21 cellular contexts compared by ENCODE assay signal in the genomic region with DNA sequence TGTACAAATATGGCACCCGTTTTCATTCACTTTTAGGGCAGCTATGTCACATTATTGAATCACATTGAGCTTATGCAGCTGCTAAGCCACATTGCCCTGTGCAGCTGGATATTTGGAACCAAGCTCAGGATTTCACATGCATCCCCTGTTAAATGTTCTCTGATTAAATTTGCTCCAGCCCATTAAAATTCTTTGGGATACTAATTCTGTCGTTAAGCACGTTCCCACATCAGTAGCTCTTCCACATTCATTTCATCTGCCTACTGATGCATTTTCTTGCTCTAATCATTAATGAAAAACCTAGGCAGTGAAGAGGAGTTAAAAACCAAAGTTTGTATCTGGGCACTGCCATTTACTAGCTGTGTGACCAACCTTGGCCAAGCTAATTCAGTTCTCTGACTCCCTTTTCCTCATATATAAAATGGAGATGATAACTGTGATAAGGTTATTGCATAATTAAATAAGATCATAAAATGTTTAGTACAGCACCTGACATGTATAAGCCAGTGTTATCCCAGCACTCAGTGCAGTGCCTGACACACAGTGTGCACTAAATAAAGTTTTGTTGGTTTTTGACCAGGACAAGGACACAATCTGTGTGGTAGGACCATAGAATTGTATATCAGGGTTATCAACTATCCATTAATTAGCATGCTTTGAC.
DNase-seq lines count a peak whose midpoint lies in the region; ATAC-seq and TF ChIP-seq lines count a peak whose summit lies in the region.
"Had no signal": no experiment of that assay in that cellular context is flagged by ENCODE, and none has a peak within 500 bp of the region (broad histone marks: within the 10 kb centered on the region; RNA-seq: fewer than 3 reads in every experiment).

No MANE protein-coding gene starts in this region.

- H3K4me1 Mint-ChIP-seq in CD4-positive, alpha-beta T cell (ENCODE audit: low read depth) = no peaks in the 10 kb centered on the region
- H3K4me1 Mint-ChIP-seq: B cell; CD4-positive, CD25-positive, alpha-beta regulatory T cell; CD8-positive, alpha-beta memory T cell had no signal

- no peak for TF ChIP-seq CTCF in CD4-positive, alpha-beta T cell (IDR thresholded peaks at IDR 0.05)

- H3K27ac ChIP-seq in CD4-positive, alpha-beta T cell (ENCODE audit: low read depth, low read length) = no peak overlapping the region
- H3K27ac ChIP-seq: BLaER1, C4-2B had no signal

- POLR2A ChIA-PET in CD4-positive, alpha-beta T cell (lab: Charles Lee) = no interaction called here

- ATAC-seq in CD4-positive, alpha-beta T cell (ENCODE audit: poor library complexity) = no peak
- ATAC-seq: GM12878 had no signal

- no peak overlapping the region for H3K27ac Mint-ChIP-seq in CD4-positive, alpha-beta T cell
- H3K27ac Mint-ChIP-seq: B cell; CD4-positive, CD25-positive, alpha-beta regulatory T cell; CD8-positive, alpha-beta memory T cell; HFFc6 had no signal

- peak; percentile 71 for DNase-seq in SK-N-DZ (ENCODE audit: low spot score)
- DNase-seq in kidney glomerular epithelial cell (lab: John Stamatoyannopoulos, UW) = peak; percentile 8
- peak; percentile 73 for DNase-seq in left kidney (ENCODE audit: low read depth, low spot score)
- DNase-seq in renal cortical epithelial cell (ENCODE audit: low read depth) = peak; percentile 89
- DNase-seq in stimulated activated CD4-positive, alpha-beta T cell treated with anti-CD3 and anti-CD28 coated beads, Interleukin-2, amount 100 ng/mL, for 24 hours = no peak
- no peak for DNase-seq in NCI-H2227 (lab: John Stamatoyannopoulos, UW; ENCODE audit: unreplicated experiment)
- DNase-seq in activated T-cell treated with anti-CD3 and anti-CD28 coated beads for 4 hours = no peak
- no peak for DNase-seq in CD4-positive, alpha-beta T cell
- DNase-seq: CD4-positive, CD25-positive, alpha-beta regulatory T cell; CD8-positive, alpha-beta memory T cell; DMS 273 treated with DMSO at 0.1 percent for 48 hours; DMS79; EL; GDM1; GOT3; HFFc6 had no signal

- peaks cover 25% of the 10 kb centered on the region for H3K27me3 Mint-ChIP-seq in CD4-positive, alpha-beta T cell
- H3K27me3 Mint-ChIP-seq: CD4-positive, CD25-positive, alpha-beta regulatory T cell had no signal

- H3K9me3 ChIP-seq in CD4-positive, alpha-beta T cell (ENCODE audit: control insufficient read depth, low read length) = peaks cover 10% of the 10 kb centered on the region
- H3K9me3 ChIP-seq: HAP-1 had no signal

- H3K9me3 Mint-ChIP-seq in CD4-positive, alpha-beta T cell = peaks cover 9% of the 10 kb centered on the region

- CTCF ChIA-PET in CD4-positive, alpha-beta T cell (lab: Charles Lee) = no interaction called here

- no peak overlapping the region for H3K4me3 Mint-ChIP-seq in CD4-positive, alpha-beta T cell
- H3K4me3 Mint-ChIP-seq: B cell; CD4-positive, CD25-positive, alpha-beta regulatory T cell; CD8-positive, alpha-beta memory T cell; HFFc6 had no signal

- intact Hi-C loops in CD4-positive, alpha-beta T cell (cut with DNase I, micrococcal nuclease) = no loop called here

- H3K27me3 ChIP-seq in CD4-positive, alpha-beta T cell (ENCODE audit: control insufficient read depth, insufficient read depth, low read length) = no peaks in the 10 kb centered on the region
- H3K27me3 ChIP-seq: BLaER1 had no signal

- no peaks in the 10 kb centered on the region for H3K36me3 Mint-ChIP-seq in CD4-positive, alpha-beta T cell (ENCODE audit: low read depth)
- H3K36me3 Mint-ChIP-seq: CD4-positive, CD25-positive, alpha-beta regulatory T cell; CD8-positive, alpha-beta memory T cell had no signal

Comparison
In these comparisons a context has a peak if more than half of its experiments do, and no peak if none do; other contexts are left out.
1. DNase-seq: peak in SK-N-DZ (single experiment), kidney glomerular epithelial cell (single experiment), left kidney (single experiment) and renal cortical epithelial cell (single experiment); none in stimulated activated CD4-positive, alpha-beta T cell treated with anti-CD3 and anti-CD28 coated beads, Interleukin-2, amount 100 ng/mL, for 24 hours (0 of 2), NCI-H2227 (single experiment), activated T-cell treated with anti-CD3 and anti-CD28 coated beads for 4 hours (single experiment) and CD4-positive, alpha-beta T cell (0 of 10).